Comparison of ENCODE assay signal across 20 cellular contexts in the genomic region with DNA sequence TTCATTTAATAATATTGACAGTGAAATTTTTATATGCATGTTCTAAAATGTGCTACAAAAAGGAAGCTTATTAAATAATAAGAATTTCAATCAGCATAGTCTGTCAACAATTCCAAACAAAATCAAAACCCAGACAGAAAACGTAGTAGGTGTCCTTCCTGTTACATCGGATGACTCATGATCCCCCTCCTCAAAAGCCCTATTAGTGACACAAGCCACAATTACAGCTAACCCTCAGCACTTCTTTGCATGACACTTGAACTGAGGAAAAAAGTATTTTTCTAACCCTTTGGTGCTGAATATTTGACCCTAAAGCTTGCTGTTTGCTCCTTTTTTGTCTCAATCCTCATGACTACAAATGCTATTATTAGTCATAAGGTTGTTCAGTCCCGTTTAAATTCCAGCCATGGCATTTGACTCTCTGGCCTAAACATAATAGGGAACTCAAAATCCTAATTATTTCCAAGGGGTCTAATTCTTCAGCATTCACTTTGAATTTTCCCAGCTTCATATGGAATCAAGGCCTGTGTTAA.
"Had no signal": no experiment of that assay in that cellular context is flagged by ENCODE, and none has a peak within 500 bp of the region (broad histone marks: within the 10 kb centered on the region; RNA-seq: fewer than 3 reads in every experiment).

No MANE protein-coding gene starts in this region.

- DNase-seq: activated B cell treated with CpG ODN at 0.5 μM for 24 hours; activated CD4-positive, alpha-beta T cell treated with anti-CD3 and anti-CD28 coated beads, Interleukin-2, amount 10 ng/mL, durations not matched to agents 24 days and 14 days; activated CD8-positive, alpha-beta T cell treated with anti-CD3 and anti-CD28 coated beads for 36 hours; activated naive CD4-positive, alpha-beta T cell; activated naive CD8-positive, alpha-beta T cell treated with anti-CD3 and anti-CD28 coated beads for 36 hours; activated T-cell treated with anti-CD3 and anti-CD28 coated beads, Interleukin-2, amount 50 U/mL, for 1 hour; amniotic stem cell; dorsolateral prefrontal cortex; foreskin melanocyte; hypothalamus; kidney glomerular epithelial cell; left ventricle myocardium superior; natural killer cell; posterior cingulate gyrus; stimulated activated naive CD4-positive, alpha-beta T cell had no signal

- H3K9me3 ChIP-seq: neutrophil had no signal

- H3K36me3 ChIP-seq: neutrophil had no signal

- H3K4me3 ChIP-seq: dorsolateral prefrontal cortex had no signal

- H3K27ac ChIP-seq: dorsolateral prefrontal cortex, epithelial cell of prostate, neutrophil had no signal

- FAIRE-seq: colon, TTC549 had no signal

- H3K27me3 ChIP-seq: neutrophil had no signal

- ATAC-seq: activated CD8-positive, alpha-beta T cell treated with anti-CD3 and anti-CD28 coated beads for 36 hours; activated T-helper 17 cell treated with anti-CD3 and anti-CD28 coated beads, Interleukin-2, amount 50 U/mL, for 72 hours; left ventricle myocardium superior; natural killer cell had no signal
